Comparison of ENCODE assay signal across 1 cellular context in the genomic region with DNA sequence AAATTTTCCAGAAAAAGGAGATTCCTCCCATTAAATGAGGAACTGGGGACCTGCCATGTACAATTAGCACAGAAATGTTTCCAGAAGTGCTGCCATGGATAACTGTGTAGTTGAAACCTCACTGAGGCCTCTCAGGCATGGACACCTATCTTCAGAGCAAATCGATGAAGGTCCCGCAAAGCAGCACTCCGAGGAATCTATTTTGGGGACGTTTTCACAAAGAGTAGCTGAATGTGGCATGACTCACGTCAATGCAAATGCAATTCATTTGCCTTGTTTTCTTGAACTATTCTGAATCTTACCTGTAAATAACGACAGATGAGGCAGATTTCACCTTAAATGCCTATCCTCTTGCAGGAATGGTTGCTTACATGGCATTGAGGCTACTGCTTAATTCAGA.
TF ChIP-seq lines count a peak whose summit lies in the region.

No MANE protein-coding gene starts in this region.

TF ChIP-seq in GM12878, 131 proteins besides CTCF, POLR2A, EP300 and RAD21 (continued from another document):
- TF ChIP-seq, protein P1, sequence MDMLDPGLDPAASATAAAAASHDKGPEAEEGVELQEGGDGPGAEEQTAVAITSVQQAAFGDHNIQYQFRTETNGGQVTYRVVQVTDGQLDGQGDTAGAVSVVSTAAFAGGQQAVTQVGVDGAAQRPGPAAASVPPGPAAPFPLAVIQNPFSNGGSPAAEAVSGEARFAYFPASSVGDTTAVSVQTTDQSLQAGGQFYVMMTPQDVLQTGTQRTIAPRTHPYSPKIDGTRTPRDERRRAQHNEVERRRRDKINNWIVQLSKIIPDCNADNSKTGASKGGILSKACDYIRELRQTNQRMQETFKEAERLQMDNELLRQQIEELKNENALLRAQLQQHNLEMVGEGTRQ (IDR thresholded peaks at IDR 0.05; ENCODE audit: borderline replicate concordance, low read depth, low read length) = no peak
- TF ChIP-seq ZNF274 (IDR thresholded peaks at IDR 0.05; ENCODE audit: insufficient read depth, insufficient read length) (no peak), HDGF (IDR thresholded peaks at IDR 0.05) (no peak), PML (IDR thresholded peaks at IDR 0.05; ENCODE audit: low read length) (no peak)
